2 cellular contexts compared by ENCODE assay signal in genomic region chr19:55067869-55068268, GRCh38.
TF ChIP-seq lines count a peak whose summit lies in the region.

No MANE protein-coding gene starts in this region.

TF ChIP-seq in GM23338, 12 proteins besides CTCF, POLR2A, EP300 and RAD21:
- TF ChIP-seq ZNF462 (CRISPR knock-in tag; IDR thresholded peaks at IDR 0.05) = no peak
- no peak for TF ChIP-seq CREB1 (CRISPR knock-in tag; IDR thresholded peaks at IDR 0.05; ENCODE audit: low read depth)
- TF ChIP-seq ETS1 (IDR thresholded peaks at IDR 0.05) = no peak
- TF ChIP-seq EZH2phosphoT487 (IDR thresholded peaks at IDR 0.05; ENCODE audit: unreplicated experiment) = no peak
- TF ChIP-seq NANOG (IDR thresholded peaks at IDR 0.05; ENCODE audit: borderline replicate concordance) = no peak
- no peak for TF ChIP-seq JUNB (IDR thresholded peaks at IDR 0.05; ENCODE audit: unreplicated experiment)
- no peak for TF ChIP-seq ZNF114 (CRISPR knock-in tag; IDR thresholded peaks at IDR 0.05)
- no peak for TF ChIP-seq POLR2AphosphoS5 (IDR thresholded peaks at IDR 0.05; ENCODE audit: low read depth)
- no peak for TF ChIP-seq REST (IDR thresholded peaks at IDR 0.05; ENCODE audit: unreplicated experiment)
- no peak for TF ChIP-seq STAT1 (IDR thresholded peaks at IDR 0.05; ENCODE audit: unreplicated experiment)
- no peak for TF ChIP-seq EZH2 (IDR thresholded peaks at IDR 0.05; ENCODE audit: low read depth, unreplicated experiment)
- no peak for TF ChIP-seq ZNF331 (CRISPR knock-in tag; IDR thresholded peaks at IDR 0.05; ENCODE audit: low read depth)
TF ChIP-seq in GM23338: peak in this region for 0.

TF ChIP-seq in WTC11, 78 proteins besides CTCF, POLR2A, EP300 and RAD21 (continued from another document):
- TF ChIP-seq MLX (CRISPR knock-in tag; IDR thresholded peaks at IDR 0.05) (no peak), GTF2I (CRISPR knock-in tag; conservative IDR thresholded peaks at IDR 0.05) (no peak), USF1 (CRISPR knock-in tag; IDR thresholded peaks at IDR 0.05) (no peak), RORB (CRISPR knock-in tag; IDR thresholded peaks at IDR 0.05) (no peak), NFATC4 (CRISPR knock-in tag; IDR thresholded peaks at IDR 0.05) (no peak), SMAD3 (CRISPR knock-in tag; IDR thresholded peaks at IDR 0.05; ENCODE audit: borderline replicate concordance) (no peak), ZNF423 (CRISPR knock-in tag; IDR thresholded peaks at IDR 0.05) (no peak), IRF1 (CRISPR knock-in tag; IDR thresholded peaks at IDR 0.05) (no peak), PREB (CRISPR knock-in tag; IDR thresholded peaks at IDR 0.05; ENCODE audit: borderline replicate concordance) (no peak)
